8 cellular contexts compared by ENCODE assay signal in the genomic region with DNA sequence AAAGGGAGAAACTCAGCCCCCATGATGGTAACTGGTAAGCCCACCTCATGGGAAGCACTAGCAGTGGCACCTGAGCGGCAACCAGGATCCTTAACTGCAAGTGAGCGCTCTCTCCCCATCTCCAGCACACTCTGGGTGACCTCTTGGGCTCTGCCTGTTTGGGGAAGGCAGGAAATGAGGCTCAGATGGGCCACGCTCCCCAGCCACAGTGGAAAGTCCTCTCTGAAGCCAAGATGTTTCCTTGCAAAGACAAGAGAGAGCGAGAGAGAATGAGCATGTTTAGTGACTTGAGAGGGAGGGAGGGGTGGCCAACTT.
DNase-seq lines count a peak whose midpoint lies in the region; ATAC-seq and TF ChIP-seq lines count a peak whose summit lies in the region.
"Had no signal": no experiment of that assay in that cellular context is flagged by ENCODE, and none has a peak within 500 bp of the region (broad histone marks: within the 10 kb centered on the region; RNA-seq: fewer than 3 reads in every experiment).

No MANE protein-coding gene starts in this region.

- H3K4me1 ChIP-seq in HEK293 (ENCODE audit: control insufficient read depth, insufficient read depth, low read length) (peaks cover 14% of the 10 kb centered on the region), right atrium auricular region (peaks cover 0 to 21% of the 10 kb centered on the region in 2 donors)

- H3K27me3 Mint-ChIP-seq in stimulated activated naive CD8-positive, alpha-beta T cell treated with anti-CD3 and anti-CD28 coated beads, Interleukin-15, amount 100 ng/mL, for 72 hours, result peaks cover 85% of the 10 kb centered on the region

- CTCF ChIA-PET in HEK293 (lab: Yijun Ruan, JAX), result interaction anchor here (0.9 to 3.9 kb wide), 3 partner anchors 8 to 998 kb away, joined by 3 to 25 read pairs (median 12); no protein-coding TSS in a partner anchor

- no peak overlapping the region for H3K4me3 ChIP-seq in HEK293 (ENCODE audit: low read depth, low read length)
- H3K4me3 ChIP-seq in WI38 (ENCODE audit: low read depth, low read length), result peak overlapping the region; percentile 46
- H3K4me3 ChIP-seq in right atrium auricular region, result peak overlapping the region in 1 of 2 donors; percentile 30

- no peaks in the 10 kb centered on the region for H3K9me3 Mint-ChIP-seq in stimulated activated naive CD8-positive, alpha-beta T cell treated with anti-CD3 and anti-CD28 coated beads, Interleukin-15, amount 100 ng/mL, for 72 hours
- H3K9me3 Mint-ChIP-seq: nephron progenitor cell had no signal

- no peak for TF ChIP-seq CTCF in HEK293 (tag by site-specific recombination; IDR thresholded peaks at IDR 0.05)
- no peak for TF ChIP-seq CTCF in WI38 (IDR thresholded peaks at IDR 0.05; ENCODE audit: low read depth, low read length)
- no peak for TF ChIP-seq CTCF in right atrium auricular region (IDR thresholded peaks at IDR 0.05)

- H3K27me3 ChIP-seq in right atrium auricular region, result no peaks in the 10 kb centered on the region

- H3K4me1 Mint-ChIP-seq in stimulated activated naive CD8-positive, alpha-beta T cell treated with anti-CD3 and anti-CD28 coated beads, Interleukin-15, amount 100 ng/mL, for 72 hours, result peaks cover 45% of the 10 kb centered on the region

- POLR2A ChIA-PET in HEK293 (lab: Yijun Ruan, JAX), result no interaction called here

- peak overlapping the region; percentile 40; the same call in 1 of the 2 replicates for H3K27ac ChIP-seq in HEK293 (ENCODE audit: extremely low read depth, low read depth, low read length)
- H3K27ac ChIP-seq in right atrium auricular region, result peak overlapping the region; percentile 9 to 19
- H3K27ac ChIP-seq in substantia nigra (ENCODE audit: low read depth, low read length, poor library complexity, severe bottlenecking), result no peak overlapping the region

- peak overlapping the region; percentile 65 to 71 for H3K4me3 Mint-ChIP-seq in stimulated activated naive CD8-positive, alpha-beta T cell treated with anti-CD3 and anti-CD28 coated beads, Interleukin-15, amount 100 ng/mL, for 72 hours
- H3K4me3 Mint-ChIP-seq: nephron progenitor cell had no signal

- H3K27ac Mint-ChIP-seq in stimulated activated naive CD8-positive, alpha-beta T cell treated with anti-CD3 and anti-CD28 coated beads, Interleukin-15, amount 100 ng/mL, for 72 hours, result peak overlapping the region in 1 of 2 donors; percentile 64
- H3K27ac Mint-ChIP-seq: nephron progenitor cell had no signal

- DNase-seq in right atrium auricular region (ENCODE audit: low spot score) (no peak), NCI-H748 treated with DMSO at 0.1 percent for 48 hours (lab: John Stamatoyannopoulos, UW) (no peak), substantia nigra (lab: John Stamatoyannopoulos, UW) (no peak)
- DNase-seq in stimulated activated naive CD8-positive, alpha-beta T cell treated with anti-CD3 and anti-CD28 coated beads, Interleukin-15, amount 100 ng/mL, for 72 hours, result no peak
- no peak for DNase-seq in activated CD4-positive, alpha-beta T cell treated with anti-CD3 and anti-CD28 coated beads, Interleukin-2, amount 50 U/mL, for 4 hours
- DNase-seq: nephron progenitor cell had no signal

- H3K9me3 ChIP-seq in HEK293 (ENCODE audit: control insufficient read depth, insufficient read depth, low read depth, low read length), result no peaks in the 10 kb centered on the region
- no peaks in the 10 kb centered on the region for H3K9me3 ChIP-seq in right atrium auricular region

- H3K36me3 ChIP-seq in HEK293 (ENCODE audit: control insufficient read depth in 2 of 2, insufficient read depth in 1 of 2, low read length in 2 of 2), result no peaks in the 10 kb centered on the region
- no peaks in the 10 kb centered on the region for H3K36me3 ChIP-seq in right atrium auricular region

- ATAC-seq in stimulated activated naive CD8-positive, alpha-beta T cell treated with anti-CD3 and anti-CD28 coated beads, Interleukin-15, amount 100 ng/mL, for 72 hours, result peak; percentile 4

TF ChIP-seq in HEK293, 187 proteins besides CTCF, POLR2A, EP300 and RAD21:
- TF ChIP-seq ZNF530 (tag by site-specific recombination; IDR thresholded peaks at IDR 0.05; ENCODE audit: low read depth) (no peak), ZNF791 (tag by site-specific recombination; IDR thresholded peaks at IDR 0.05) (no peak), ZNF350 (tag by site-specific recombination; IDR thresholded peaks at IDR 0.05) (no peak), ZNF837 (tag by site-specific recombination; IDR thresholded peaks at IDR 0.05) (no peak), ZNF324 (tag by site-specific recombination; IDR thresholded peaks at IDR 0.05) (no peak), ZNF624 (tag by site-specific recombination; IDR thresholded peaks at IDR 0.05) (no peak), ZNF623 (tag by site-specific recombination; IDR thresholded peaks at IDR 0.05) (no peak), ZNF670 (tag by site-specific recombination; IDR thresholded peaks at IDR 0.05; ENCODE audit: low read depth) (no peak), ZNF292 (tag by site-specific recombination; IDR thresholded peaks at IDR 0.05; ENCODE audit: borderline replicate concordance, low read depth) (no peak), MEIS1 (CRISPR knock-in tag; IDR thresholded peaks at IDR 0.05; ENCODE audit: borderline replicate concordance) (no peak)
- TF ChIP-seq, protein P1, sequence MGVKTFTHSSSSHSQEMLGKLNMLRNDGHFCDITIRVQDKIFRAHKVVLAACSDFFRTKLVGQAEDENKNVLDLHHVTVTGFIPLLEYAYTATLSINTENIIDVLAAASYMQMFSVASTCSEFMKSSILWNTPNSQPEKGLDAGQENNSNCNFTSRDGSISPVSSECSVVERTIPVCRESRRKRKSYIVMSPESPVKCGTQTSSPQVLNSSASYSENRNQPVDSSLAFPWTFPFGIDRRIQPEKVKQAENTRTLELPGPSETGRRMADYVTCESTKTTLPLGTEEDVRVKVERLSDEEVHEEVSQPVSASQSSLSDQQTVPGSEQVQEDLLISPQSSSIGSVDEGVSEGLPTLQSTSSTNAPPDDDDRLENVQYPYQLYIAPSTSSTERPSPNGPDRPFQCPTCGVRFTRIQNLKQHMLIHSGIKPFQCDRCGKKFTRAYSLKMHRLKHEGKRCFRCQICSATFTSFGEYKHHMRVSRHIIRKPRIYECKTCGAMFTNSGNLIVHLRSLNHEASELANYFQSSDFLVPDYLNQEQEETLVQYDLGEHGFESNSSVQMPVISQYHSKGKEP (tag by site-specific recombination; IDR thresholded peaks at IDR 0.05), result no peak
